8 cellular contexts compared by ENCODE assay signal in genomic region chr19:51570962-51571575, GRCh38. TPM values are rescaled to one million over a fixed set of nuclear protein-coding genes. Genes with fewer than 3 reads are reported as not detected.
DNase-seq lines count a peak whose midpoint lies in the region; TF ChIP-seq lines count a peak whose summit lies in the region.

ZNF175 (plus strand) TSS chr19:51571283; CDS start chr19:51573330, 2,047 bp downstream.

- peak within 1 kb of the TSS; percentile 96 for H3K27ac Mint-ChIP-seq in activated naive CD4-positive, alpha-beta T cell treated with anti-CD3 and anti-CD28 coated beads, Interleukin-2, amount 50 U/mL, for 24 hours

- H4K20me1 ChIP-seq in DOHH2 (ENCODE audit: control insufficient read depth, insufficient read depth, low read depth, low read length) = no peaks in the 10 kb centered on the region

- peaks cover 14% of the 10 kb centered on the region for H3K36me3 ChIP-seq in DOHH2 (ENCODE audit: control insufficient read depth, low read length)

- H3K9me3 ChIP-seq in DOHH2 (ENCODE audit: control insufficient read depth, insufficient read depth, low read length) = no peaks in the 10 kb centered on the region

- no peak within 1 kb of the TSS for H3K27ac ChIP-seq in DOHH2 (ENCODE audit: low read depth, low read length)
- peak within 1 kb of the TSS; percentile 67 for H3K27ac ChIP-seq in substantia nigra (ENCODE audit: low read depth, low read length, poor library complexity, severe bottlenecking)

- H3K4me3 Mint-ChIP-seq in activated naive CD4-positive, alpha-beta T cell treated with anti-CD3 and anti-CD28 coated beads, Interleukin-2, amount 50 U/mL, for 24 hours = peak within 1 kb of the TSS; percentile 99

- H3K79me2 ChIP-seq in DOHH2 (ENCODE audit: control insufficient read depth, low read length) = peaks cover 19% of the 10 kb centered on the region

- H3K27me3 ChIP-seq in DOHH2 (ENCODE audit: control insufficient read depth, low read length) = peaks cover 10% of the 10 kb centered on the region

- H3K4me1 ChIP-seq in DOHH2 (ENCODE audit: control insufficient read depth, low read length) = peaks cover 16% of the 10 kb centered on the region

- in situ Hi-C loops in SK-MEL-5 (cut with HindIII; ENCODE audit: low pct_unique_long_range_greater_than_20kb, low sequenced_read_pairs) = no loop called here

- H3K9me3 Mint-ChIP-seq in activated naive CD4-positive, alpha-beta T cell treated with anti-CD3 and anti-CD28 coated beads, Interleukin-2, amount 50 U/mL, for 24 hours = no peaks in the 10 kb centered on the region

- peak within 1 kb of the TSS; percentile 82 for H3K4me3 ChIP-seq in DOHH2 (ENCODE audit: low read length)

- peaks cover 16% of the 10 kb centered on the region for H3K36me3 Mint-ChIP-seq in activated naive CD4-positive, alpha-beta T cell treated with anti-CD3 and anti-CD28 coated beads, Interleukin-2, amount 50 U/mL, for 24 hours

- TF ChIP-seq CTCF in DOHH2 (IDR thresholded peaks at IDR 0.05; ENCODE audit: low read depth, low read length, poor library complexity, severe bottlenecking) = no peak

- H3K4me1 Mint-ChIP-seq in activated naive CD4-positive, alpha-beta T cell treated with anti-CD3 and anti-CD28 coated beads, Interleukin-2, amount 50 U/mL, for 24 hours = peaks cover 36% of the 10 kb centered on the region

- no peaks in the 10 kb centered on the region for H3F3A ChIP-seq in DOHH2 (ENCODE audit: control insufficient read depth, insufficient read depth)

- peak within 1 kb of the TSS; percentile 78 for H3K4me2 ChIP-seq in DOHH2 (ENCODE audit: low read length)

- H3K27me3 Mint-ChIP-seq in activated naive CD4-positive, alpha-beta T cell treated with anti-CD3 and anti-CD28 coated beads, Interleukin-2, amount 50 U/mL, for 24 hours = peaks cover 2% of the 10 kb centered on the region

- DNase-seq in GOT3 (lab: John Stamatoyannopoulos, UW) = peak; percentile 61
- DNase-seq in M059J (ENCODE audit: low read depth) = peak; percentile 96
- DNase-seq in SK-MEL-5 (ENCODE audit: low read depth, low spot score) = peak; percentile 96
- peak; percentile 94 for DNase-seq in glomerular endothelial cell (ENCODE audit: extremely low read depth, low read depth, low spot score)
- DNase-seq in non-pigmented ciliary epithelial cell (ENCODE audit: low read depth) = peak; percentile 88
- DNase-seq in substantia nigra (lab: John Stamatoyannopoulos, UW) = peak; percentile 45 to 96 (median 88)

- H3K9me2 ChIP-seq in DOHH2 (replicated peaks; ENCODE audit: control insufficient read depth, low read length) = no peaks in the 10 kb centered on the region

RNA-seq across cellular contexts. Expression of gene ZNF175, which starts in this region (rescaled TPM):
- 4.5 and 7.1 TPM in 2 replicates for total RNA-seq in M059J (2014; rRNA removed; shearing (Covaris generic))
- 3.0 and 4.7 TPM in 2 replicates for total RNA-seq in SK-MEL-5 (2014; rRNA removed; shearing (Covaris generic))
- polyA plus RNA-seq in SK-MEL-5 (2015; cell fraction: cytosol; rRNA removed) = 3.7 and 4.3 TPM in 2 replicates
- polyA plus RNA-seq in SK-MEL-5 (2015; cell fraction: nucleus; rRNA removed) = 13.7 and 17.5 TPM in 2 replicates
- total RNA-seq in glomerular endothelial cell = 8.5 and 11.2 TPM in 2 replicates
